9 cellular contexts compared by ENCODE assay signal in the genomic region with DNA sequence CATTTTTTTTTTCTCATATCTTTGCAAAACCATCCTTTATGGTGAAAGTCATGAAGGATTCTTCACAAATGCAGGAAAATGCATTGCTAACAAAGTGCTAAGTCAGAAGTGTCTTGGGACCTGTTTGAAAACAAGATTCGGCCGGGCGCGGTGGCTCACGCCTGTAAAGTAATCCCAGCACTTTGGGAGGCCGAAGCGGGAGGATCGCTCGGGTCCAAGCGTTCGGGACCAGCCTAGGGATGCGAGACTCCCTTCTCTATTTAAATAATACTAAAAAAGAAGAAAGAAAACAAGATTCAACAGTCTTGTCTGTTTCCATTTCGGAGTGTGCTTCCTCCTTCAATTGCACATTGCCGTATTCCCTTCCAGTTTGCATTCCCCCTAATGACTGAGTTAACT. TPM values are rescaled to one million over a fixed set of nuclear protein-coding genes. Genes with fewer than 3 reads are reported as not detected.
DNase-seq lines count a peak whose midpoint lies in the region; ATAC-seq and TF ChIP-seq lines count a peak whose summit lies in the region.
"Had no signal": no experiment of that assay in that cellular context is flagged by ENCODE, and none has a peak within 500 bp of the region (broad histone marks: within the 10 kb centered on the region; RNA-seq: fewer than 3 reads in every experiment).

No MANE protein-coding gene starts in this region.

- no peaks in the 10 kb centered on the region for H3K9me3 Mint-ChIP-seq in activated naive CD4-positive, alpha-beta T cell treated with anti-CD3 and anti-CD28 coated beads, Interleukin-2, amount 10 ng/mL, durations not matched to agents 7 days and 5 days

- no peaks in the 10 kb centered on the region for H3K9me3 ChIP-seq in lung (ENCODE audit: control insufficient read depth in 2 of 2, insufficient read depth in 1 of 2, low read length in 1 of 2)
- no peaks in the 10 kb centered on the region for H3K9me3 ChIP-seq in upper lobe of right lung

- no peak for TF ChIP-seq CTCF in astrocyte of the spinal cord (IDR thresholded peaks at IDR 0.05; ENCODE audit: low read depth, low read length)
- no peak for TF ChIP-seq CTCF in lung (IDR thresholded peaks at IDR 0.05; ENCODE audit: control extremely low read depth, extremely low read depth)
- TF ChIP-seq CTCF in upper lobe of right lung (IDR thresholded peaks at IDR 0.05): no peak

- CTCF ChIA-PET in activated naive CD4-positive, alpha-beta T cell treated with anti-CD3 and anti-CD28 coated beads, Interleukin-2, amount 10 ng/mL, durations not matched to agents 7 days and 5 days (lab: Charles Lee): interaction anchor here (0.8 to 3.5 kb wide), 9 partner anchors 23 to 134 kb away, joined by 3 to 53 read pairs (median 5); partner anchors contain the start of gene RPS16

- H3K36me3 Mint-ChIP-seq in activated naive CD4-positive, alpha-beta T cell treated with anti-CD3 and anti-CD28 coated beads, Interleukin-2, amount 10 ng/mL, durations not matched to agents 7 days and 5 days: peaks cover 8% of the 10 kb centered on the region

- H3K27ac ChIP-seq in lung (ENCODE audit: low read depth in 1 of 2, low read length in 1 of 2) (peak overlapping the region; percentile 79 to 85), upper lobe of right lung (peak overlapping the region; percentile 84)

- intact Hi-C loops in upper lobe of right lung (cut with DNase I): no loop called here

- no peaks in the 10 kb centered on the region for H3K27me3 Mint-ChIP-seq in activated naive CD4-positive, alpha-beta T cell treated with anti-CD3 and anti-CD28 coated beads, Interleukin-2, amount 10 ng/mL, durations not matched to agents 7 days and 5 days

- ATAC-seq in lung (ENCODE audit: insufficient read depth, low FRiP score) (no peak), upper lobe of right lung (no peak), HG02884 (IDR thresholded peaks at IDR 0.05; ENCODE audit: unreplicated experiment) (no peak)
- no peak for ATAC-seq in activated CD4-positive, CD25-positive, alpha-beta regulatory T cell treated with anti-CD3 and anti-CD28 coated beads, Interleukin-2, amount 50 U/mL, for 24 hours

- WGBS in lung, 2 donors: 37 to 54% methylated on average over 14 of the region's 14 CpGs

- DNase-seq in activated naive CD4-positive, alpha-beta T cell treated with anti-CD3 and anti-CD28 coated beads, Interleukin-2, amount 10 ng/mL, durations not matched to agents 7 days and 5 days: no peak
- no peak for DNase-seq in activated naive CD4-positive, alpha-beta T cell (lab: John Stamatoyannopoulos, UW)
- DNase-seq in astrocyte of the spinal cord (ENCODE audit: low read depth, low spot score): no peak
- DNase-seq in lung (ENCODE audit: low spot score): no peak
- DNase-seq in upper lobe of right lung: no peak
- DNase-seq in kidney tubule cell (ENCODE audit: low spot score): no peak

- H3K4me1 ChIP-seq in lung (ENCODE audit: control insufficient read depth in 2 of 2, insufficient read depth in 2 of 2, low read length in 2 of 2) (peaks cover 0 to 2% of the 10 kb centered on the region in 2 donors), upper lobe of right lung (peaks cover 16% of the 10 kb centered on the region)

- in situ Hi-C loops in astrocyte of the spinal cord (cut with HindIII; ENCODE audit: low sequenced_read_pairs): no loop called here

- H3K4me3 ChIP-seq in astrocyte of the spinal cord (ENCODE audit: low read depth, low read length) (peak overlapping the region; percentile 75), lung (peak overlapping the region; percentile 76), upper lobe of right lung (peak overlapping the region; percentile 97)

- peaks cover 27% of the 10 kb centered on the region for H3K4me1 Mint-ChIP-seq in activated naive CD4-positive, alpha-beta T cell treated with anti-CD3 and anti-CD28 coated beads, Interleukin-2, amount 10 ng/mL, durations not matched to agents 7 days and 5 days

- peak overlapping the region; percentile 64 for H3K27ac Mint-ChIP-seq in activated naive CD4-positive, alpha-beta T cell treated with anti-CD3 and anti-CD28 coated beads, Interleukin-2, amount 10 ng/mL, durations not matched to agents 7 days and 5 days

- H3K36me3 ChIP-seq in lung (ENCODE audit: control insufficient read depth in 2 of 2, insufficient read depth in 2 of 2, low read length in 2 of 2) (no peaks in the 10 kb centered on the region), upper lobe of right lung (no peaks in the 10 kb centered on the region)

- H3K27me3 ChIP-seq in lung (ENCODE audit: control insufficient read depth, insufficient read depth): no peaks in the 10 kb centered on the region
- H3K27me3 ChIP-seq in upper lobe of right lung: no peaks in the 10 kb centered on the region

- H3K4me3 Mint-ChIP-seq in activated naive CD4-positive, alpha-beta T cell treated with anti-CD3 and anti-CD28 coated beads, Interleukin-2, amount 10 ng/mL, durations not matched to agents 7 days and 5 days: peak overlapping the region; percentile 89

RNA-seq across cellular contexts. Expression of gene EID2B, which starts 0.8 kb away (rescaled TPM):
- total RNA-seq in lung (1 to 10 TPM; 2.8 to 3.1 TPM), upper lobe of right lung (2.4 TPM)
- 1 to 10 TPM; 2.1 to 5.2 TPM for polyA plus RNA-seq in lung

RNA-seq across cellular contexts. Expression of gene EID2, which starts 8.1 kb away (rescaled TPM):
- total RNA-seq in lung (10 to 100 TPM; 11.8 to 13.1 TPM), upper lobe of right lung (13.5 TPM)
- polyA plus RNA-seq in lung: 10 to 100 TPM; 10.4 to 20.2 TPM

RNA-seq across cellular contexts. Expression of gene SELENOV, which starts 16.9 kb away (rescaled TPM):
- not detected for total RNA-seq in lung
- polyA plus RNA-seq in lung: not detected
- not detected for total RNA-seq in upper lobe of right lung
- total RNA-seq: M059J had no signal

RNA-seq across cellular contexts. Expression of gene DLL3, which starts 33.1 kb away (rescaled TPM):
- total RNA-seq in lung (not detected), upper lobe of right lung (not detected)
- under 1 TPM in 1 of 2 donors, not detected in 1; 0.07 TPM for polyA plus RNA-seq in lung

RNA-seq across cellular contexts. Expression of gene TIMM50, which starts 51.2 kb away (rescaled TPM):
- total RNA-seq in lung (10 to 100 TPM; 47.5 to 57.8 TPM), upper lobe of right lung (43.9 TPM)
- 10 to 100 TPM; 49.7 to 67.4 TPM for polyA plus RNA-seq in lung
